Comparison of ENCODE assay signal across 30 cellular contexts in the genomic region with DNA sequence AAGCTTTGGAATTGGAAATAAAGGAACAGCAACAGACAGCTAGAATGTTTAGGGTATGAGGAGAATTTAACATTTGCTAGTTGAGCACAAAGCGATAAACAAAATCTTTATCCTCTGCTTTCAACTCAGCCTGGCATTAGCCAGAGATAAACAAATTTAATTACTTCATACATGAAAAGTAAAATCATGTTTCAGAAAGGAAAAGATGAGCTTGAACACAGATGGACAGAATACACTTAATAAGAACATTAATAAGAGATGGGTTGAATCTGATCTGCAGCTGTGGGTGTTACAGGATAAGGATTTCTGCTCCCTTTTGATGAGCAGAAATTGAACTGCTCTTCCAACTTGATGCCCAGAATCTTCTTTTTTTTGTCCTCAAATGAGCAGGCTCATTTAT.
"Had no signal": no experiment of that assay in that cellular context is flagged by ENCODE, and none has a peak within 500 bp of the region (broad histone marks: within the 10 kb centered on the region; RNA-seq: fewer than 3 reads in every experiment).

No MANE protein-coding gene starts in this region.

- DNase-seq: activated B cell treated with CpG ODN at 0.5 μM for 24 hours; activated CD4-positive, alpha-beta T cell treated with anti-CD3 and anti-CD28 coated beads for 48 hours; activated CD4-positive, alpha-beta T cell treated with anti-CD3 and anti-CD28 coated beads, Interleukin-2, amount 50 U/mL, for 1 hour; activated CD4-positive, alpha-beta T cell treated with anti-CD3 and anti-CD28 coated beads, Interleukin-2, amount 50 U/mL, for 48 hours; activated CD8-positive, alpha-beta memory T cell treated with anti-CD3 and anti-CD28 coated beads for 24 hours; activated CD8-positive, alpha-beta T cell treated with anti-CD3 and anti-CD28 coated beads for 36 hours; activated effector memory CD4-positive, alpha-beta T cell treated with Interleukin-2 at 50 U/mL for 16 hours; activated gamma-delta T cell treated with Interleukin-2 at 50 U/mL for 16 hours; activated naive CD4-positive, alpha-beta T cell treated with anti-CD3 and anti-CD28 coated beads, Interleukin-2, amount 50 U/mL, for 16 hours; activated naive CD4-positive, alpha-beta T cell treated with Interleukin-2 at 50 U/mL for 16 hours; activated T-cell treated with anti-CD3 and anti-CD28 coated beads, Interleukin-2, amount 50 U/mL, for 4 hours; amygdala; aorta; body of pancreas; caudate nucleus; colonic mucosa; effector CD8-positive, alpha-beta T cell; esophagus squamous epithelium; foreskin melanocyte; head of caudate nucleus; T-helper 1 cell; T-helper 17 cell; T1000; WERI-Rb-1 had no signal

- H3K36me3 ChIP-seq: colonic mucosa, esophagus squamous epithelium, gastroesophageal sphincter, WERI-Rb-1 had no signal

- ATAC-seq: activated CD4-positive, CD25-positive, alpha-beta regulatory T cell treated with anti-CD3 and anti-CD28 coated beads, Interleukin-2, amount 50 U/mL, for 24 hours; activated CD8-positive, alpha-beta T cell treated with anti-CD3 and anti-CD28 coated beads for 36 hours; activated T-cell treated with anti-CD3 and anti-CD28 coated beads, Interleukin-2, amount 50 U/mL, for 4 hours; activated T-helper 17 cell treated with anti-CD3 and anti-CD28 coated beads, Interleukin-2, amount 50 U/mL, for 72 hours; body of pancreas; gastroesophageal sphincter; T-helper 17 cell had no signal

- H3K4me1 Mint-ChIP-seq: activated T-helper 17 cell treated with anti-CD3 and anti-CD28 coated beads, Interleukin-2, amount 50 U/mL, for 72 hours; T-helper 17 cell had no signal

- H3K27ac Mint-ChIP-seq: activated B cell treated with CpG ODN at 0.5 μM for 24 hours; activated CD8-positive, alpha-beta T cell treated with anti-CD3 and anti-CD28 coated beads for 36 hours; activated naive CD8-positive, alpha-beta T cell; activated T-helper 17 cell treated with anti-CD3 and anti-CD28 coated beads, Interleukin-2, amount 50 U/mL, for 72 hours; T-helper 17 cell; T-helper 2 cell treated with Interferon-gamma antibody and Interleukin-4, amounts not matched to agents 5 μg/mL and 100 μg/mL, for 36 hours had no signal

- H3K36me3 Mint-ChIP-seq: activated naive CD8-positive, alpha-beta T cell had no signal

- H3K9me3 ChIP-seq: body of pancreas, colonic mucosa had no signal

- H3K27ac ChIP-seq: body of pancreas, colonic mucosa, epithelial cell of prostate, esophagus squamous epithelium, gastroesophageal sphincter, WERI-Rb-1 had no signal

- H3K4me1 ChIP-seq: colonic mucosa had no signal

- H3K4me3 ChIP-seq: body of pancreas, colonic mucosa, esophagus squamous epithelium, gastroesophageal sphincter had no signal

- H3K27me3 ChIP-seq: body of pancreas, colonic mucosa, gastroesophageal sphincter had no signal

- H3K27me3 Mint-ChIP-seq: activated B cell treated with CpG ODN at 0.5 μM for 24 hours; activated CD8-positive, alpha-beta T cell treated with anti-CD3 and anti-CD28 coated beads for 36 hours; activated naive CD8-positive, alpha-beta T cell; activated T-helper 17 cell treated with anti-CD3 and anti-CD28 coated beads, Interleukin-2, amount 50 U/mL, for 72 hours; T-helper 17 cell had no signal

- H3K4me3 Mint-ChIP-seq: activated B cell treated with CpG ODN at 0.5 μM for 24 hours; activated CD8-positive, alpha-beta T cell treated with anti-CD3 and anti-CD28 coated beads for 36 hours; activated naive CD8-positive, alpha-beta T cell; activated T-cell treated with anti-CD3 and anti-CD28 coated beads, Interleukin-2, amount 50 U/mL, for 4 hours; activated T-helper 17 cell treated with anti-CD3 and anti-CD28 coated beads, Interleukin-2, amount 50 U/mL, for 72 hours; T-helper 17 cell; T-helper 2 cell treated with Interferon-gamma antibody and Interleukin-4, amounts not matched to agents 5 μg/mL and 100 μg/mL, for 36 hours had no signal

- H3K9me3 Mint-ChIP-seq: T-helper 2 cell treated with Interferon-gamma antibody and Interleukin-4, amounts not matched to agents 5 μg/mL and 100 μg/mL, for 36 hours had no signal
